Comparison of ENCODE assay signal across 8 cellular contexts in genomic region chr7:97466999-97467398, GRCh38.
"Had no signal": no experiment of that assay in that cellular context is flagged by ENCODE, and none has a peak within 500 bp of the region (broad histone marks: within the 10 kb centered on the region; RNA-seq: fewer than 3 reads in every experiment).

No MANE protein-coding gene starts in this region.

- H3K4me3 ChIP-seq: K562 had no signal

- H3K27ac Mint-ChIP-seq: IgD-negative memory B cell had no signal

- H3K27ac ChIP-seq: HL-60, KMS-11 had no signal

- H3K9ac ChIP-seq: KMS-11 had no signal

- DNase-seq: IMR-90, KBM-7, KG1 had no signal

- H3K4me3 Mint-ChIP-seq: IgD-negative memory B cell had no signal

- H3K4me2 ChIP-seq: KMS-11 had no signal

- ATAC-seq: HepG2, K562 had no signal

- H3K36me3 Mint-ChIP-seq: IgD-negative memory B cell had no signal
